ENCODE assay signal across 20 cellular contexts in the genomic region with DNA sequence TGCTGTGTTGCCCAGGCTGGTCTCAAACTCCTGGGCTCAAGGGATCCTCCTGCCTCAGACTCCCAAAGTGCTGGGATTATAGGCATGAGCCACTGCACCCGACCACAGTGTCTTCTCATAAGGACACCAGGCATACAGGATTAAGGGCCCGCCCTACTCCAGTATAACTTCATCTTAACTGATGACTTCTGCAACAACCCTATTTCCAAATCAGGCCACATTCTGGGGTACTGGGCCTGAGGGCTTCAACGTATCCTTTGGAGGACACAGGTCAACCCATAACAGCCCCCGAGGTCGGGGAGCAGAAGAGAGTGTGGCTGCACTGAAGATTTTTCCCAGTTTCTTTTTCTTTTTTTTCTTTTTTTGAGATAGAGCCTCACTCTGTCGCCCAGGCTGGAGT. TPM values are rescaled to one million over a fixed set of nuclear protein-coding genes. Genes with fewer than 3 reads are reported as not detected.
DNase-seq lines count a peak whose midpoint lies in the region; TF ChIP-seq lines count a peak whose summit lies in the region.
"Had no signal": no experiment of that assay in that cellular context is flagged by ENCODE, and none has a peak within 500 bp of the region (broad histone marks: within the 10 kb centered on the region; RNA-seq: fewer than 3 reads in every experiment).

No MANE protein-coding gene starts in this region.

- H3K27ac ChIP-seq in KOPT-K1 (ENCODE audit: low read depth, low read length, poor library complexity, severe bottlenecking), result peak overlapping the region; percentile 15
- H3K27ac ChIP-seq: A549, Peyer's patch had no signal

- H3K36me3 ChIP-seq in KOPT-K1 (ENCODE audit: insufficient read depth, low read length), result no peaks in the 10 kb centered on the region
- H3K36me3 ChIP-seq: Peyer's patch had no signal

- intact Hi-C loops in lower leg skin (cut with DNase I; ENCODE audit: low total_unique reads), result no loop called here

- H3K4me3 ChIP-seq in lower leg skin (ENCODE audit: low read depth, poor library complexity, severe bottlenecking), result no peak overlapping the region
- H3K4me3 ChIP-seq: A549, Peyer's patch had no signal

- no peak for TF ChIP-seq CTCF in lower leg skin (IDR thresholded peaks at IDR 0.05)

- no peak for TF ChIP-seq POLR2A in lower leg skin (IDR thresholded peaks at IDR 0.05)

- H3K9me3 ChIP-seq in KOPT-K1 (ENCODE audit: insufficient read depth, low read length, poor library complexity, severe bottlenecking), result no peaks in the 10 kb centered on the region
- H3K9me3 ChIP-seq: A549, Peyer's patch had no signal

- peak; percentile 39 for DNase-seq in activated CD8-positive, alpha-beta memory T cell treated with anti-CD3 and anti-CD28 coated beads, Interleukin-2, amount 50 U/mL, for 48 hours
- DNase-seq in activated CD8-positive, alpha-beta memory T cell treated with anti-CD3 and anti-CD28 coated beads, Interleukin-2, amount 50 U/mL, for 4 hours, result no peak
- DNase-seq in lower leg skin (ENCODE audit: low spot score in 2 of 2) (peak; percentile 3 to 72), ureter (ENCODE audit: low spot score) (peak; percentile 22), SKM-1 treated with dmso at 0.1 percent for 144 hours (lab: John Stamatoyannopoulos, UW; ENCODE audit: unreplicated experiment) (no peak)
- no peak for DNase-seq in activated naive CD4-positive, alpha-beta T cell treated with anti-CD3 and anti-CD28 coated beads, Interleukin-2, amount 50 U/mL, for 16 hours
- DNase-seq: Calu3; DMS53; KG1; MV-4-11; NCI-H1694 treated with DMSO at 0.1 percent for 48 hours; NCI-H748 treated with DMSO at 0.1 percent for 48 hours; NK-92 treated with Interleukin-12 subunit alpha and Interleukin-12 subunit beta, amount 100 ng/mL, for 24 hours; Peyer's patch had no signal

- WGBS in lower leg skin, 2 donors, result 84 to 91% methylated on average over 6 of the region's 6 CpGs

RNA-seq across cellular contexts. Expression of gene SUN5, which starts 39.7 kb away (rescaled TPM):
- total RNA-seq in lower leg skin, result not detected
- total RNA-seq in ureter, result not detected
- total RNA-seq: Calu3; CD8-positive, alpha-beta T cell; HT-29; NCI-H460; Peyer's patch; Right ventricle myocardium inferior had no signal

RNA-seq across cellular contexts. Expression of gene BPIFB2, which starts 42.9 kb away (rescaled TPM):
- total RNA-seq in lower leg skin (not detected), ureter (not detected)
- total RNA-seq: Calu3; CD8-positive, alpha-beta T cell; HT-29; NCI-H460; Peyer's patch; Right ventricle myocardium inferior had no signal

Comparison
In these comparisons a context has a peak if more than half of its experiments do, and no peak if none do; other contexts are left out.
1. DNase-seq: peak in activated CD8-positive, alpha-beta memory T cell treated with anti-CD3 and anti-CD28 coated beads, Interleukin-2, amount 50 U/mL, for 48 hours (single experiment), lower leg skin (2 of 2) and ureter (single experiment); none in activated CD8-positive, alpha-beta memory T cell treated with anti-CD3 and anti-CD28 coated beads, Interleukin-2, amount 50 U/mL, for 4 hours (single experiment), activated naive CD4-positive, alpha-beta T cell treated with anti-CD3 and anti-CD28 coated beads, Interleukin-2, amount 50 U/mL, for 16 hours (single experiment) and SKM-1 treated with dmso at 0.1 percent for 144 hours (single experiment).